ENCODE assay signal across 8 cellular contexts in genomic region chr1:46603858-46604549, GRCh38. TPM values are rescaled to one million over a fixed set of nuclear protein-coding genes. Genes with fewer than 3 reads are reported as not detected.
A peak's percentile ranks its signal among the peaks of the same experiment; 100 is the strongest.
DNase-seq lines count a peak whose midpoint lies in the region; ATAC-seq and TF ChIP-seq lines count a peak whose summit lies in the region.

Gene MKNK1, minus strand, starts transcription at chr1:46604268. Its CDS starts 20,941 bp downstream, at chr1:46583327.

- TF ChIP-seq CTCF in suprapubic skin (IDR thresholded peaks at IDR 0.05) = no peak

- peak within 1 kb of the TSS; percentile 56 for H3K27ac ChIP-seq in suprapubic skin

- no peaks in the 10 kb centered on the region for H3K9me3 Mint-ChIP-seq in activated naive CD4-positive, alpha-beta T cell treated with anti-CD3 and anti-CD28 coated beads, Interleukin-2, amount 50 U/mL, for 24 hours

- POLR2A ChIA-PET in HEK293T (lab: Yijun Ruan, JAX) = interaction anchor here (0.6 to 6.9 kb wide), 19 partner anchors 9 to 182 kb away, joined by 3 to 101 read pairs (median 3); partner anchors contain the start of gene MOB3C

- no peaks in the 10 kb centered on the region for H3K27me3 ChIP-seq in suprapubic skin

- H3K27ac Mint-ChIP-seq in activated naive CD4-positive, alpha-beta T cell treated with anti-CD3 and anti-CD28 coated beads, Interleukin-2, amount 50 U/mL, for 24 hours = peak within 1 kb of the TSS; percentile 96

- no peak for TF ChIP-seq EP300 in suprapubic skin (IDR thresholded peaks at IDR 0.05)

- peaks cover 14% of the 10 kb centered on the region for H3K36me3 ChIP-seq in suprapubic skin

- DNase-seq in GM04504 (ENCODE audit: low read depth) (peak; percentile 86), HEK293T (ENCODE audit: extremely low spot score) (peak; percentile 100), MV-4-11 (lab: John Stamatoyannopoulos, UW) (peak; percentile 89), germinal center (ENCODE audit: low spot score) (peak; percentile 100), nucleus accumbens (lab: John Stamatoyannopoulos, UW) (peak; percentile 26 to 96 (median 82)), suprapubic skin (ENCODE audit: low spot score in 2 of 2) (peak; percentile 97 to 98)

- H3K27me3 Mint-ChIP-seq in activated naive CD4-positive, alpha-beta T cell treated with anti-CD3 and anti-CD28 coated beads, Interleukin-2, amount 50 U/mL, for 24 hours = no peaks in the 10 kb centered on the region

- H3K4me3 ChIP-seq in suprapubic skin = peak within 1 kb of the TSS; percentile 62

- CTCF ChIA-PET in HEK293T (lab: Yijun Ruan, JAX) = interaction anchor here (0.5 to 1.6 kb wide), 6 partner anchors 9 to 56 kb away, joined by 3 to 8 read pairs (median 3); no protein-coding TSS in a partner anchor

- TF ChIP-seq POLR2A in suprapubic skin (IDR thresholded peaks at IDR 0.05) = peak; percentile 67 to 75

- peak within 1 kb of the TSS; percentile 96 for H3K4me3 Mint-ChIP-seq in activated naive CD4-positive, alpha-beta T cell treated with anti-CD3 and anti-CD28 coated beads, Interleukin-2, amount 50 U/mL, for 24 hours

- ATAC-seq in SK-N-SH treated with all-trans-retinoic acid at 6 μM for 48 hours = peak; percentile 98

- H3K4me1 Mint-ChIP-seq in activated naive CD4-positive, alpha-beta T cell treated with anti-CD3 and anti-CD28 coated beads, Interleukin-2, amount 50 U/mL, for 24 hours = peaks cover 63% of the 10 kb centered on the region

- WGBS in suprapubic skin = 0% methylated on average over 26 of the region's 53 CpGs

- H3K4me1 ChIP-seq in suprapubic skin = peaks cover 55% of the 10 kb centered on the region

- H3K9me3 ChIP-seq in suprapubic skin = no peaks in the 10 kb centered on the region

- H3K36me3 Mint-ChIP-seq in activated naive CD4-positive, alpha-beta T cell treated with anti-CD3 and anti-CD28 coated beads, Interleukin-2, amount 50 U/mL, for 24 hours = no peaks in the 10 kb centered on the region

TF ChIP-seq in HEK293T, 16 proteins besides CTCF, POLR2A, EP300 and RAD21:
- TF ChIP-seq ELF4 (IDR thresholded peaks at IDR 0.05) (peak; percentile 61; the same call in 1 of the 2 replicates), SUZ12 (IDR thresholded peaks at IDR 0.05) (no peak), CTBP1 (IDR thresholded peaks at IDR 0.05; ENCODE audit: borderline replicate concordance) (no peak), FOXK2 (IDR thresholded peaks at IDR 0.05) (no peak)

TF ChIP-seq in SK-N-SH treated with all-trans-retinoic acid at 6 μM for 48 hours, 23 proteins besides CTCF, POLR2A, EP300 and RAD21:
- 0 out of 2 replicates have a peak, but pooled peaks have one; percentile 41 for TF ChIP-seq GLIS3 (CRISPR knock-in tag; IDR thresholded peaks at IDR 0.05)
- TF ChIP-seq RARB (CRISPR knock-in tag; IDR thresholded peaks at IDR 0.05) = no peak

RNA-seq across cellular contexts. Expression of gene MKNK1, which starts in this region (rescaled TPM):
- total RNA-seq in suprapubic skin = 10 to 100 TPM; 15.8 to 39.1 (median 27.4) TPM

Comparison
In these comparisons a context has a peak if more than half of its experiments do, and no peak if none do; other contexts are left out.
1. Peak in every context shown above with its lines: DNase-seq, ATAC-seq, H3K4me3 ChIP-seq and H3K27ac ChIP-seq.